Comparison of ENCODE assay signal across 16 cellular contexts in the genomic region with DNA sequence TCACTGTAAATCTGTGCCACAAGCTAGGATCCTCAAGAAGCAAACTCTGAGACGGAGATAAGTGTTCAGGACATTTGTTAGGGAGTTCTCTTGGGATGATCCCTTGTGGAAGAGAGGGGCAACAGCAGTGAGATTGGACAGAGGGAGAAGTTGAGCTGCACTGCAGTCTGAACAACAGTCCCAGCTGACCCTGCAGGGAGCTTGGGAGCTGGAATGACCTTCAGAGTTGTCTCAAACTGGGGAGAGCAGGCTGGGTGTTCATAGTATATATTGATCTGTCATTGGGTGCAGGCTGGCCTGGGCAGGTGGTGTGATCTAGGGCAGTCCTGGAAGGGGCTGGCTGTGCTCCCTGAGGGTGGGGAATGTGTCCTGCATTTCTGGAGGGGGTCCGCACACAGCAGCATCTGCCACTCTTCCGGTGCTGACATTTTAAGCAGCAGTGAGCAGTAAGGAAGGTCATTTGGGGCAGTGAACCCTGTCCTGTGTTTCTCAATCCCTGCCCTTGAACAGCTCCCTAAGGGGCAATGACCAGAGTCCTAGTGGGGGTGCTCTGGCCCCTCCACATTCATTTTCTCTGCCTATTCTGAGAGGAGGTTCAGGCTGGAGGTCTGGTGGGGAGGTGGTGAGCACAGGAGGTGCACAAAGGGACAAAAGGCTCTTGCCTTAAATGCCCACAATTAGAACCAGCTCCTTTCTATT.
A peak's percentile ranks its signal among the peaks of the same experiment; 100 is the strongest.
DNase-seq lines count a peak whose midpoint lies in the region; ATAC-seq and TF ChIP-seq lines count a peak whose summit lies in the region.
"Had no signal": no experiment of that assay in that cellular context is flagged by ENCODE, and none has a peak within 500 bp of the region (broad histone marks: within the 10 kb centered on the region; RNA-seq: fewer than 3 reads in every experiment).

No MANE protein-coding gene starts in this region.

- TF ChIP-seq CTCF in WERI-Rb-1 (IDR thresholded peaks at IDR 0.05; ENCODE audit: low read depth, low read length) (0 out of 2 replicates have a peak, but pooled peaks have one; percentile 8), neural progenitor cell (IDR thresholded peaks at IDR 0.05) (no peak), breast epithelium (IDR thresholded peaks at IDR 0.05) (no peak)

- H3K4me1 Mint-ChIP-seq in neural progenitor cell: peaks cover 29% of the 10 kb centered on the region
- H3K4me1 Mint-ChIP-seq in stimulated activated effector memory CD8-positive, alpha-beta T cell treated with anti-CD3 and anti-CD28 coated beads, Interleukin-12 subunit alpha, Interleukin-12 subunit beta, amount 100 ng/mL, for 72 hours: no peaks in the 10 kb centered on the region

- H2AFZ ChIP-seq in neural progenitor cell (replicated peaks): no peak overlapping the region
- H2AFZ ChIP-seq: GM23248 had no signal

- H3K9me3 ChIP-seq in WERI-Rb-1 (ENCODE audit: severe bottlenecking) (no peaks in the 10 kb centered on the region), neural progenitor cell (ENCODE audit: low read depth) (no peaks in the 10 kb centered on the region), breast epithelium (no peaks in the 10 kb centered on the region)

- peaks cover 20% of the 10 kb centered on the region for H3K4me1 ChIP-seq in neural progenitor cell
- H3K4me1 ChIP-seq in breast epithelium: no peaks in the 10 kb centered on the region

- peaks cover 10% of the 10 kb centered on the region for H3K27me3 Mint-ChIP-seq in neural progenitor cell (ENCODE audit: insufficient read depth, low read depth)

- H3K4me3 ChIP-seq in WERI-Rb-1 (ENCODE audit: low read depth, low read length): no peak overlapping the region
- no peak overlapping the region for H3K4me3 ChIP-seq in neural progenitor cell
- no peak overlapping the region for H3K4me3 ChIP-seq in breast epithelium
- H3K4me3 ChIP-seq: GM23248, SK-N-MC had no signal

- no peak for ATAC-seq in stimulated activated effector memory CD8-positive, alpha-beta T cell treated with anti-CD3 and anti-CD28 coated beads, Interleukin-12 subunit alpha, Interleukin-12 subunit beta, amount 100 ng/mL, for 72 hours

- intact Hi-C loops in breast epithelium (cut with DNase I; ENCODE audit: low total_unique reads): loop anchor here (5.0 kb wide), 1 partner anchor 88 kb away; a partner anchor contains a TSS

- no peak overlapping the region for H3K4me3 Mint-ChIP-seq in neural progenitor cell
- no peak overlapping the region for H3K4me3 Mint-ChIP-seq in stimulated activated effector memory CD8-positive, alpha-beta T cell treated with anti-CD3 and anti-CD28 coated beads, Interleukin-12 subunit alpha, Interleukin-12 subunit beta, amount 100 ng/mL, for 72 hours

- H3F3A ChIP-seq in neural progenitor cell (ENCODE audit: low read depth): peaks cover 14% of the 10 kb centered on the region

- no peak for TF ChIP-seq POLR2A in breast epithelium (IDR thresholded peaks at IDR 0.05)

- H3K9ac ChIP-seq in neural progenitor cell: no peak overlapping the region
- H3K9ac ChIP-seq: GM23248 had no signal

- H3K27me3 ChIP-seq in WERI-Rb-1 (ENCODE audit: insufficient read depth, low read depth, severe bottlenecking) (no peaks in the 10 kb centered on the region), neural progenitor cell (no peaks in the 10 kb centered on the region), breast epithelium (no peaks in the 10 kb centered on the region)

- DNase-seq in WERI-Rb-1: no peak
- DNase-seq in iPS-NIHi7 (ENCODE audit: extremely low spot score): peak; percentile 11
- DNase-seq in neural progenitor cell (ENCODE audit: low spot score): no peak
- no peak for DNase-seq in MV-4-11 (lab: John Stamatoyannopoulos, UW)
- no peak for DNase-seq in NCI-H345 treated with DMSO at 0.1 percent for 48 hours (lab: John Stamatoyannopoulos, UW; ENCODE audit: unreplicated experiment)
- DNase-seq in breast epithelium (ENCODE audit: low spot score in 2 of 2): no peak
- DNase-seq in stimulated activated effector memory CD8-positive, alpha-beta T cell treated with anti-CD3 and anti-CD28 coated beads, Interleukin-12 subunit alpha, Interleukin-12 subunit beta, amount 100 ng/mL, for 72 hours (ENCODE audit: low spot score in 2 of 2): no peak
- DNase-seq: DMS 273 treated with DMSO at 0.1 percent for 48 hours, DND-41, GM23248, NCI-H1417 treated with DMSO at 0.1 percent for 48 hours, NCI-H1930, NCI-H226, NCI-H524 treated with DMSO at 0.1 percent for 48 hours, SHP77 had no signal

- peak overlapping the region; percentile 7 for H3K4me2 ChIP-seq in neural progenitor cell

- H3K27ac Mint-ChIP-seq in neural progenitor cell: peak overlapping the region; percentile 51
- no peak overlapping the region for H3K27ac Mint-ChIP-seq in stimulated activated effector memory CD8-positive, alpha-beta T cell treated with anti-CD3 and anti-CD28 coated beads, Interleukin-12 subunit alpha, Interleukin-12 subunit beta, amount 100 ng/mL, for 72 hours

- H3K36me3 ChIP-seq in WERI-Rb-1 (no peaks in the 10 kb centered on the region), neural progenitor cell (no peaks in the 10 kb centered on the region), breast epithelium (no peaks in the 10 kb centered on the region)

- no peaks in the 10 kb centered on the region for H4K20me1 ChIP-seq in neural progenitor cell (ENCODE audit: low read depth)

- H3K79me2 ChIP-seq in neural progenitor cell (ENCODE audit: low read depth): no peaks in the 10 kb centered on the region

- H3K27ac ChIP-seq in WERI-Rb-1 (no peak overlapping the region), neural progenitor cell (no peak overlapping the region), breast epithelium (no peak overlapping the region)
- H3K27ac ChIP-seq: GM23248, SK-N-MC had no signal

- no peaks in the 10 kb centered on the region for H3K36me3 Mint-ChIP-seq in neural progenitor cell
- H3K36me3 Mint-ChIP-seq in stimulated activated effector memory CD8-positive, alpha-beta T cell treated with anti-CD3 and anti-CD28 coated beads, Interleukin-12 subunit alpha, Interleukin-12 subunit beta, amount 100 ng/mL, for 72 hours: no peaks in the 10 kb centered on the region

- no peaks in the 10 kb centered on the region for H3K9me3 Mint-ChIP-seq in neural progenitor cell
- no peaks in the 10 kb centered on the region for H3K9me3 Mint-ChIP-seq in stimulated activated effector memory CD8-positive, alpha-beta T cell treated with anti-CD3 and anti-CD28 coated beads, Interleukin-12 subunit alpha, Interleukin-12 subunit beta, amount 100 ng/mL, for 72 hours
